8 cellular contexts compared by ENCODE assay signal in genomic region chr6:137234505-137234863, GRCh38. TPM values are rescaled to one million over a fixed set of nuclear protein-coding genes. Genes with fewer than 3 reads are reported as not detected.
DNase-seq lines count a peak whose midpoint lies in the region; ATAC-seq, FAIRE-seq and TF ChIP-seq lines count a peak whose summit lies in the region.

No MANE protein-coding gene starts in this region.

- peaks cover 0 to 7% (median 3%) of the 10 kb centered on the region in 7 donors for H3K9me3 Mint-ChIP-seq in CD14-positive monocyte

- no peak overlapping the region for H2AFZ ChIP-seq in endothelial cell of umbilical vein (ENCODE audit: low read depth, low read length)

- peak overlapping the region; percentile 57 for H3K27ac ChIP-seq in endothelial cell of umbilical vein (ENCODE audit: insufficient read depth, low read depth, low read length)
- H3K27ac ChIP-seq in upper lobe of left lung, result peak overlapping the region; percentile 74 to 86 (median 77)
- peak overlapping the region in 1 of 2 donors; percentile 54 for H3K27ac ChIP-seq in testis

- FAIRE-seq in endothelial cell of umbilical vein (lab: Jason Lieb, UNC), result no peak

- no peaks in the 10 kb centered on the region for H3K9me1 ChIP-seq in endothelial cell of umbilical vein (replicated peaks; ENCODE audit: control insufficient read depth, extremely low read depth, insufficient read depth, low read length)

- TF ChIP-seq EP300 in upper lobe of left lung (IDR thresholded peaks at IDR 0.05), result no peak

- dilution Hi-C loops in endothelial cell of umbilical vein (cut with MboI; ENCODE audit: extremely low pct_ligation_motif_present, low sequenced_read_pairs), result no loop called here

- peaks cover 18% of the 10 kb centered on the region for H3K4me1 ChIP-seq in endothelial cell of umbilical vein (ENCODE audit: control insufficient read depth, extremely low read depth, insufficient read depth, low read length)
- peaks cover 46 to 66% (median 57%) of the 10 kb centered on the region in 4 donors for H3K4me1 ChIP-seq in upper lobe of left lung
- no peaks in the 10 kb centered on the region for H3K4me1 ChIP-seq in testis

- no peaks in the 10 kb centered on the region for H4K20me1 ChIP-seq in endothelial cell of umbilical vein (replicated peaks; ENCODE audit: control insufficient read depth, extremely low read depth, insufficient read depth, low read length)

- H3K9me3 ChIP-seq in endothelial cell of umbilical vein (replicated peaks; ENCODE audit: control insufficient read depth, insufficient read depth, low read length) (no peaks in the 10 kb centered on the region), upper lobe of left lung (no peaks in the 10 kb centered on the region), testis (no peaks in the 10 kb centered on the region)

- DNase-seq in CD14-positive monocyte (ENCODE audit: low spot score) (no peak), NOMO-1 (lab: John Stamatoyannopoulos, UW; ENCODE audit: unreplicated experiment in 2 of 2) (peak; percentile 47 to 83), endothelial cell of umbilical vein (ENCODE audit: low read depth, low spot score) (no peak), upper lobe of left lung (no peak), posterior cingulate gyrus (no peak), testis (no peak), iPS-NIHi7 (ENCODE audit: extremely low spot score) (no peak)

- no peaks in the 10 kb centered on the region for H3K27me3 Mint-ChIP-seq in CD14-positive monocyte (ENCODE audit: low read depth in 3 of 3)

- H3K27me3 ChIP-seq in endothelial cell of umbilical vein (ENCODE audit: control insufficient read depth in 2 of 2, insufficient read depth in 2 of 2, low read length in 2 of 2) (peaks cover 0 to 3% of the 10 kb centered on the region in 2 experiments), upper lobe of left lung (no peaks in the 10 kb centered on the region), testis (no peaks in the 10 kb centered on the region)

- H3K79me2 ChIP-seq in endothelial cell of umbilical vein (ENCODE audit: control insufficient read depth, insufficient read depth, low read length), result no peaks in the 10 kb centered on the region

- peak overlapping the region in 1 of 3 experiments; percentile 18 for H3K4me3 ChIP-seq in endothelial cell of umbilical vein (replicated peaks in 1 of 3; ENCODE audit: insufficient read depth in 1 of 3, low read depth in 1 of 3, low read length in 3 of 3)
- H3K4me3 ChIP-seq in upper lobe of left lung, result no peak overlapping the region
- H3K4me3 ChIP-seq in testis, result no peak overlapping the region

- peak; percentile 59 for ATAC-seq in GM21529 (IDR thresholded peaks at IDR 0.05; ENCODE audit: unreplicated experiment)
- peak in 1 of 2 donors; percentile 45 for ATAC-seq in upper lobe of left lung (ENCODE audit: low FRiP score in 2 of 2)

- BruUV-seq in endothelial cell of umbilical vein (replicated peaks; lab: Mats Ljungman, UMichigan), result no TSS peak

- intact Hi-C loops in CD14-positive monocyte (cut with micrococcal nuclease), result loop anchor here in 1 of 2 donors (5.0 to 10.0 kb wide), 2 partner anchors 77 to 450 kb away; no protein-coding TSS in a partner anchor
- intact Hi-C loops in endothelial cell of umbilical vein (cut with micrococcal nuclease), result loop anchor here (1.0 to 2.0 kb wide), 2 partner anchors 10 to 16 kb away; partner anchors contain the start of gene IFNGR1
- intact Hi-C loops in posterior cingulate gyrus (cut with DNase I), result no loop called here
- intact Hi-C loops in testis (cut with DNase I; ENCODE audit: low total_unique reads), result no loop called here

- peak overlapping the region; percentile 60 for H3K4me2 ChIP-seq in endothelial cell of umbilical vein (ENCODE audit: insufficient read depth, low read length)

- H3K36me3 ChIP-seq in endothelial cell of umbilical vein (ENCODE audit: control insufficient read depth in 2 of 2, extremely low read depth in 1 of 2, insufficient read depth in 2 of 2, low read length in 2 of 2) (no peaks in the 10 kb centered on the region), upper lobe of left lung (no peaks in the 10 kb centered on the region), testis (ENCODE audit: low read depth, missing control alignments) (no peaks in the 10 kb centered on the region)

- peak overlapping the region; percentile 1 to 69 for H3K4me3 Mint-ChIP-seq in CD14-positive monocyte

- TF ChIP-seq POLR2A in endothelial cell of umbilical vein (IDR thresholded peaks at IDR 0.05; ENCODE audit: low read depth, low read length) (no peak), upper lobe of left lung (IDR thresholded peaks at IDR 0.05) (no peak), testis (IDR thresholded peaks at IDR 0.05) (no peak)

- POLR2A ChIA-PET in endothelial cell of umbilical vein (lab: Charles Lee), result interaction anchor here (0.8 kb wide), 1 partner anchor 12 kb away, joined by 5 read pairs; no protein-coding TSS in a partner anchor

- H3K9ac ChIP-seq in endothelial cell of umbilical vein (replicated peaks; ENCODE audit: extremely low read depth, insufficient read depth, low read length), result no peak overlapping the region

- WGBS in upper lobe of left lung, 2 donors, result 14 to 31% methylated on average over 4 of the region's 4 CpGs
- WGBS in testis, 2 donors, result 69 to 79% methylated on average over 4 of the region's 4 CpGs

- CTCF ChIA-PET in endothelial cell of umbilical vein (lab: Charles Lee), result interaction anchor here (0.7 to 1.8 kb wide), 6 partner anchors 11 to 407 kb away, joined by 3 to 14 read pairs (median 4); no protein-coding TSS in a partner anchor

- H3K36me3 Mint-ChIP-seq in CD14-positive monocyte, result peaks cover 2 to 6% of the 10 kb centered on the region in 2 donors

- H3K4me1 Mint-ChIP-seq in CD14-positive monocyte, result peaks cover 86% of the 10 kb centered on the region

- no peak for TF ChIP-seq CTCF in CD14-positive monocyte (IDR thresholded peaks at IDR 0.05)
- TF ChIP-seq CTCF in endothelial cell of umbilical vein (IDR thresholded peaks at IDR 0.05; ENCODE audit: extremely low read depth in 1 of 2, insufficient read depth in 1 of 2, low read depth in 1 of 2, low read length in 2 of 2), result no peak
- no peak for TF ChIP-seq CTCF in upper lobe of left lung (IDR thresholded peaks at IDR 0.05)
- no peak for TF ChIP-seq CTCF in testis (IDR thresholded peaks at IDR 0.05)

- H3K27ac Mint-ChIP-seq in CD14-positive monocyte, result peak overlapping the region; percentile 93 to 98 (median 97)

TF ChIP-seq in endothelial cell of umbilical vein, 7 proteins besides CTCF, POLR2A, EP300 and RAD21:
- TF ChIP-seq EZH2 (IDR thresholded peaks at IDR 0.05; ENCODE audit: borderline replicate concordance, low read depth, low read length, severe bottlenecking) (no peak), GATA2 (IDR thresholded peaks at IDR 0.05; ENCODE audit: insufficient read depth, insufficient read length, low read depth, low read length) (no peak), MAX (IDR thresholded peaks at IDR 0.05; ENCODE audit: insufficient read depth, insufficient read length) (no peak), FOS (IDR thresholded peaks at IDR 0.05; ENCODE audit: borderline replicate concordance, insufficient read depth, low read length) (peak; percentile 57), POLR2AphosphoS5 (IDR thresholded peaks at IDR 0.05; ENCODE audit: insufficient read depth, low read depth, low read length) (no peak), MYC (IDR thresholded peaks at IDR 0.05; ENCODE audit: low read depth, low read length) (no peak), JUN (IDR thresholded peaks at IDR 0.05; ENCODE audit: borderline replicate concordance, insufficient read depth, insufficient read length, low read depth) (peak; percentile 56)

RNA-seq across cellular contexts. Expression of gene IFNGR1, which starts 15.3 kb away (rescaled TPM):
- 100 to 1,000 TPM; 364 to 372 TPM for polyA plus RNA-seq in CD14-positive monocyte
- total RNA-seq in endothelial cell of umbilical vein, result 27.5 and 31.2 TPM in 2 replicates
- polyA plus RNA-seq in endothelial cell of umbilical vein, result 14.3 and 19.1 TPM in 2 replicates
- 20.6 and 25.8 TPM in 2 replicates for polyA plus RNA-seq in endothelial cell of umbilical vein (2011; cell fraction: cytosol; rRNA removed)
- polyA plus RNA-seq in endothelial cell of umbilical vein (2011; cell fraction: nucleus; rRNA removed), result 26.0 and 33.4 TPM in 2 replicates
- 33.7 and 38.5 TPM in 2 replicates for polyA plus RNA-seq in endothelial cell of umbilical vein (2012)
- polyA minus RNA-seq in endothelial cell of umbilical vein, result 71.0 and 77.5 TPM in 2 replicates
- 10.3 TPM for polyA minus RNA-seq in endothelial cell of umbilical vein (2011; cell fraction: cytosol; rRNA and poly(A)+ RNA removed)
- 39.0 and 43.9 TPM in 2 replicates for polyA minus RNA-seq in endothelial cell of umbilical vein (2011; cell fraction: nucleus; rRNA and poly(A)+ RNA removed)
- total RNA-seq in upper lobe of left lung, result 100 to 1,000 TPM in 5 of 6 donors, 10 to 100 TPM in 1; 94.0 to 216 (median 183) TPM
- 10 to 100 TPM; 46.4 to 47.8 TPM for total RNA-seq in testis
- polyA plus RNA-seq in testis (ENCODE audit: insufficient read depth, low read depth, low replicate concordance), result 49.6 TPM

Comparison
In these comparisons a context has a peak if more than half of its experiments do, and no peak if none do; other contexts are left out.
1. DNase-seq: peak in NOMO-1 (2 of 2); none in CD14-positive monocyte (single experiment), endothelial cell of umbilical vein (single experiment), upper lobe of left lung (0 of 2), posterior cingulate gyrus (0 of 10), testis (single experiment) and iPS-NIHi7 (single experiment).